ENCODE assay signal across 16 cellular contexts in the genomic region with DNA sequence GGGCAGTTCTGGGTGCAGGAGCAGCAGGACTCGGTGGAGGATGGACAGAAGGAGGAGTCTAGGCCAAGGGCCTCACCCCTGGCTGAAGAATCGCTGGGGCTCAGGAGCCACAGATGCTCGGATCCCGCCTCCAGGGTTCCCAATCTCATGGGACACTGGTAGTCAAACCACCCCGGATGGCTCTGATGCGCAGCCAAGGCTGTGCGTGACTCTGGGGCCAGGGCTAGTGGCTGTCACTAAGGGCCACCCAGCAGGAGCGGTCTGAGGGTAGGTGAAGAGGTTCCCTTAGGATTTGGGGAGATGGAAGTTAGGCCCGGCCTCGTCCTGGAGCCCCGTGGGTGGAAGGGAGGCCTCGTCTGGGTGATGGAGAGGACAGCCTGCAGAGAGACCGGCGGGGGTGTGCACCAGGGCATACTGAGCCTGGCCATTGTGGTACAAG.
"Had no signal": no experiment of that assay in that cellular context is flagged by ENCODE, and none has a peak within 500 bp of the region (broad histone marks: within the 10 kb centered on the region; RNA-seq: fewer than 3 reads in every experiment).

No MANE protein-coding gene starts in this region.

- H3K27ac ChIP-seq: gastrocnemius medialis, heart right ventricle, thyroid gland, uterus, WERI-Rb-1 had no signal

- H3K4me1 ChIP-seq: gastrocnemius medialis, thyroid gland, uterus had no signal

- ATAC-seq: activated CD4-positive, alpha-beta T cell treated with anti-CD3 and anti-CD28 coated beads for 36 hours; activated naive CD8-positive, alpha-beta T cell treated with anti-CD3 and anti-CD28 coated beads, Interleukin-2, amount 50 U/mL, for 24 hours; gastrocnemius medialis; heart right ventricle; left colon; naive thymus-derived CD8-positive, alpha-beta T cell had no signal

- H3K27me3 ChIP-seq: gastrocnemius medialis, heart right ventricle, thyroid gland, uterus had no signal

- H3K4me3 ChIP-seq: gastrocnemius medialis, heart right ventricle, smooth muscle cell, thyroid gland, uterus had no signal

- H3K36me3 ChIP-seq: gastrocnemius medialis, thyroid gland, uterus, WERI-Rb-1 had no signal

- DNase-seq: activated CD4-positive, alpha-beta memory T cell treated with anti-CD3 and anti-CD28 coated beads, Interleukin-2, amount 10 ng/mL, durations not matched to agents 7 days and 5 days; activated CD4-positive, alpha-beta T cell treated with anti-CD3 and anti-CD28 coated beads for 36 hours; activated naive CD4-positive, alpha-beta T cell; activated naive CD8-positive, alpha-beta T cell treated with anti-CD3 and anti-CD28 coated beads, Interleukin-2, amount 50 U/mL, for 24 hours; activated T-cell treated with anti-CD3 and anti-CD28 coated beads, Interleukin-2, amount 50 U/mL, for 48 hours; erythroblast; gastrocnemius medialis; heart right ventricle; left colon; occipital lobe; thyroid gland; WERI-Rb-1 had no signal

- H3K9me3 ChIP-seq: gastrocnemius medialis, heart right ventricle, thyroid gland, uterus had no signal

- H3K27ac Mint-ChIP-seq: activated CD4-positive, alpha-beta memory T cell treated with anti-CD3 and anti-CD28 coated beads, Interleukin-2, amount 10 ng/mL, durations not matched to agents 7 days and 5 days; activated CD4-positive, alpha-beta T cell treated with anti-CD3 and anti-CD28 coated beads for 36 hours; activated naive CD8-positive, alpha-beta T cell treated with anti-CD3 and anti-CD28 coated beads, Interleukin-2, amount 50 U/mL, for 24 hours had no signal

- H3K27me3 Mint-ChIP-seq: activated CD4-positive, alpha-beta memory T cell treated with anti-CD3 and anti-CD28 coated beads, Interleukin-2, amount 10 ng/mL, durations not matched to agents 7 days and 5 days; activated CD4-positive, alpha-beta T cell treated with anti-CD3 and anti-CD28 coated beads for 36 hours; activated naive CD8-positive, alpha-beta T cell treated with anti-CD3 and anti-CD28 coated beads, Interleukin-2, amount 50 U/mL, for 24 hours; naive thymus-derived CD8-positive, alpha-beta T cell; progenitor cell of endocrine pancreas had no signal

- H3K9me3 Mint-ChIP-seq: activated CD4-positive, alpha-beta memory T cell treated with anti-CD3 and anti-CD28 coated beads, Interleukin-2, amount 10 ng/mL, durations not matched to agents 7 days and 5 days; activated naive CD8-positive, alpha-beta T cell treated with anti-CD3 and anti-CD28 coated beads, Interleukin-2, amount 50 U/mL, for 24 hours; naive thymus-derived CD8-positive, alpha-beta T cell had no signal

- H3K4me3 Mint-ChIP-seq: activated CD4-positive, alpha-beta memory T cell treated with anti-CD3 and anti-CD28 coated beads, Interleukin-2, amount 10 ng/mL, durations not matched to agents 7 days and 5 days; activated CD4-positive, alpha-beta T cell treated with anti-CD3 and anti-CD28 coated beads for 36 hours; activated naive CD8-positive, alpha-beta T cell treated with anti-CD3 and anti-CD28 coated beads, Interleukin-2, amount 50 U/mL, for 24 hours had no signal

- H3K4me2 ChIP-seq: smooth muscle cell had no signal
